21 cellular contexts compared by ENCODE assay signal in the genomic region with DNA sequence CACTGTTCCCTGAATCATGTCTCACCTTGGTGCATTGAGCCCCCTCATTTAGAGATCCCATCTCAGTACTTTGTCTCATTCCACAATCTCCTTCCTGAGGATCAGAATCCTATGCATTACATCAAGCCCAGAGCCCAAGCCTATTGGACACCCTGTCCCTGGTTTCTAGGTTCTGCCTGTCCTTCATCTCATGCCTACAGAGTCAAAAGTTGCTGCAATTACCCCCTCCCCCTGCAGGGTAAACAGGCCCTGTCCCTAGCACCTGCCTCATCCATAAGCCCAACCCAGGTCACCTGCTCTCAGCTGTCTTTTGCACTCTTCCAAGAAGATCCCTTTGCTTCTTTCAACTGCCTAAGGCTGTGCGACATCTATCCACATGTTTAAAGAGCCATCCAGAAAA.
"Had no signal": no experiment of that assay in that cellular context is flagged by ENCODE, and none has a peak within 500 bp of the region (broad histone marks: within the 10 kb centered on the region; RNA-seq: fewer than 3 reads in every experiment).

No MANE protein-coding gene starts in this region.

- DNase-seq: activated CD4-positive, alpha-beta T cell treated with anti-CD3 and anti-CD28 coated beads, Interleukin-2, amount 10 ng/mL, durations not matched to agents 24 days and 14 days; activated CD4-positive, CD25-positive, alpha-beta regulatory T cell; activated CD8-positive, alpha-beta memory T cell treated with anti-CD3 and anti-CD28 coated beads, Interleukin-2, amount 50 U/mL, for 4 hours; activated CD8-positive, alpha-beta T cell treated with anti-CD3 and anti-CD28 coated beads, Interleukin-2, amount 10 ng/mL, durations not matched to agents 7 days and 5 days; activated effector memory CD4-positive, alpha-beta T cell treated with anti-CD3 and anti-CD28 coated beads, Interleukin-2, amount 50 U/mL, for 16 hours; activated T-cell treated with anti-CD3 and anti-CD28 coated beads, Interleukin-2, amount 50 U/mL, for 48 hours; caudate nucleus; hippocampal formation; mesendoderm; occipital lobe; right cardiac atrium; stimulated activated CD4-positive, alpha-beta T cell treated with anti-CD3 and anti-CD28 coated beads, Interleukin-4, amount 100 ng/mL, for 24 hours; stimulated activated naive CD4-positive, alpha-beta T cell; upper lobe of left lung had no signal

- H3K36me3 ChIP-seq: esophagus muscularis mucosa, suprapubic skin, upper lobe of left lung had no signal

- H3K27me3 ChIP-seq: esophagus muscularis mucosa, suprapubic skin, upper lobe of left lung had no signal

- H3K9me3 Mint-ChIP-seq: activated CD4-positive, alpha-beta T cell treated with anti-CD3 and anti-CD28 coated beads, Interleukin-2, amount 10 ng/mL, durations not matched to agents 24 days and 14 days; activated naive CD4-positive, alpha-beta T cell treated with anti-CD3 and anti-CD28 coated beads, Interleukin-2, amount 50 U/mL, for 24 hours; nephron; T-helper 2 cell treated with Interferon-gamma antibody and Interleukin-4, amounts not matched to agents 5 μg/mL and 100 μg/mL, for 36 hours had no signal

- H3K9me3 ChIP-seq: esophagus muscularis mucosa, suprapubic skin, upper lobe of left lung had no signal

- H3K27ac Mint-ChIP-seq: activated CD4-positive, alpha-beta T cell treated with anti-CD3 and anti-CD28 coated beads, Interleukin-2, amount 10 ng/mL, durations not matched to agents 24 days and 14 days; activated CD8-positive, alpha-beta T cell treated with anti-CD3 and anti-CD28 coated beads, Interleukin-2, amount 10 ng/mL, durations not matched to agents 7 days and 5 days; activated naive CD4-positive, alpha-beta T cell treated with anti-CD3 and anti-CD28 coated beads, Interleukin-2, amount 50 U/mL, for 24 hours; nephron; progenitor cell of endocrine pancreas; T-helper 2 cell treated with Interferon-gamma antibody and Interleukin-4, amounts not matched to agents 5 μg/mL and 100 μg/mL, for 36 hours had no signal

- ATAC-seq: activated CD8-positive, alpha-beta T cell treated with anti-CD3 and anti-CD28 coated beads, Interleukin-2, amount 10 ng/mL, durations not matched to agents 7 days and 5 days; right cardiac atrium had no signal

- H3K27ac ChIP-seq: esophagus muscularis mucosa, skin epidermis, suprapubic skin, upper lobe of left lung had no signal

- H3K4me1 ChIP-seq: esophagus muscularis mucosa, upper lobe of left lung had no signal

- H3K4me1 Mint-ChIP-seq: activated CD4-positive, alpha-beta T cell treated with anti-CD3 and anti-CD28 coated beads, Interleukin-2, amount 10 ng/mL, durations not matched to agents 24 days and 14 days; activated naive CD4-positive, alpha-beta T cell treated with anti-CD3 and anti-CD28 coated beads, Interleukin-2, amount 50 U/mL, for 24 hours had no signal

- H3K27me3 Mint-ChIP-seq: activated naive CD4-positive, alpha-beta T cell treated with anti-CD3 and anti-CD28 coated beads, Interleukin-2, amount 50 U/mL, for 24 hours; progenitor cell of endocrine pancreas had no signal

- H3K4me3 ChIP-seq: esophagus muscularis mucosa, skin epidermis, suprapubic skin, upper lobe of left lung had no signal

- H3K4me3 Mint-ChIP-seq: activated CD4-positive, alpha-beta T cell treated with anti-CD3 and anti-CD28 coated beads, Interleukin-2, amount 10 ng/mL, durations not matched to agents 24 days and 14 days; activated CD8-positive, alpha-beta T cell treated with anti-CD3 and anti-CD28 coated beads, Interleukin-2, amount 10 ng/mL, durations not matched to agents 7 days and 5 days; activated naive CD4-positive, alpha-beta T cell treated with anti-CD3 and anti-CD28 coated beads, Interleukin-2, amount 50 U/mL, for 24 hours; nephron; T-helper 2 cell treated with Interferon-gamma antibody and Interleukin-4, amounts not matched to agents 5 μg/mL and 100 μg/mL, for 36 hours had no signal

- H3K36me3 Mint-ChIP-seq: activated naive CD4-positive, alpha-beta T cell treated with anti-CD3 and anti-CD28 coated beads, Interleukin-2, amount 50 U/mL, for 24 hours had no signal
